25 cellular contexts compared by ENCODE assay signal in genomic region chr3:89964347-89964746, GRCh38.
DNase-seq lines count a peak whose midpoint lies in the region; ATAC-seq and TF ChIP-seq lines count a peak whose summit lies in the region.
"Had no signal": no experiment of that assay in that cellular context is flagged by ENCODE, and none has a peak within 500 bp of the region (broad histone marks: within the 10 kb centered on the region; RNA-seq: fewer than 3 reads in every experiment).

No MANE protein-coding gene starts in this region.

- no peaks in the 10 kb centered on the region for H3K36me3 ChIP-seq in ACC112 (ENCODE audit: insufficient read depth, low read length)
- H3K36me3 ChIP-seq in brain microvascular endothelial cell (replicated peaks), result no peaks in the 10 kb centered on the region
- H3K36me3 ChIP-seq: esophagus squamous epithelium, left ventricle myocardium inferior had no signal

- ATAC-seq in GM21619 (IDR thresholded peaks at IDR 0.05; ENCODE audit: unreplicated experiment) (no peak), GM19351 (IDR thresholded peaks at IDR 0.05; ENCODE audit: unreplicated experiment) (no peak)
- ATAC-seq: psoas muscle had no signal

- no peak overlapping the region for H3K4me3 ChIP-seq in ACC112 (ENCODE audit: low read depth, low read length)
- no peak overlapping the region for H3K4me3 ChIP-seq in brain microvascular endothelial cell (ENCODE audit: low read depth, low read length)
- H3K4me3 ChIP-seq in fibroblast of mammary gland (ENCODE audit: control insufficient read depth, low read depth, low read length), result no peak overlapping the region
- H3K4me3 ChIP-seq: esophagus squamous epithelium, left ventricle myocardium inferior, psoas muscle had no signal

- no peak for TF ChIP-seq CTCF in brain microvascular endothelial cell (IDR thresholded peaks at IDR 0.05; ENCODE audit: low read depth, low read length, missing control alignments)
- TF ChIP-seq CTCF in fibroblast of mammary gland (conservative IDR thresholded peaks at IDR 0.05; ENCODE audit: control insufficient read depth, insufficient read depth, low read depth, low read length), result no peak

- H3K27ac ChIP-seq in ACC112 (ENCODE audit: low read depth, low read length) (peak overlapping the region; percentile 74), brain microvascular endothelial cell (peak overlapping the region; percentile 54)
- H3K27ac ChIP-seq: C4-2B, esophagus squamous epithelium, left ventricle myocardium inferior, psoas muscle had no signal

- peaks cover 16% of the 10 kb centered on the region for H3K4me1 ChIP-seq in ACC112 (ENCODE audit: control insufficient read depth, insufficient read depth, low read length, unreplicated experiment)
- H3K4me1 ChIP-seq: esophagus squamous epithelium, left ventricle myocardium inferior, psoas muscle had no signal

- no peaks in the 10 kb centered on the region for H3K79me2 ChIP-seq in ACC112 (ENCODE audit: control insufficient read depth, insufficient read depth, low read length, unreplicated experiment)

- H2AFZ ChIP-seq in ACC112 (ENCODE audit: low read length, unreplicated experiment), result peak overlapping the region; percentile 52

- in situ Hi-C loops in brain microvascular endothelial cell (cut with HindIII; ENCODE audit: low pct_ligation_motif_present, low sequenced_read_pairs), result no loop called here

- H3K27me3 ChIP-seq in ACC112 (ENCODE audit: insufficient read depth, low read length) (no peaks in the 10 kb centered on the region), brain microvascular endothelial cell (replicated peaks) (no peaks in the 10 kb centered on the region)
- H3K27me3 ChIP-seq: esophagus squamous epithelium had no signal

- DNase-seq in brain microvascular endothelial cell, result peak; percentile 40
- DNase-seq in fibroblast of mammary gland (ENCODE audit: low read depth), result peak; percentile 50
- peak; percentile 23 for DNase-seq in myocyte (ENCODE audit: low read depth)
- no peak for DNase-seq in activated effector memory CD4-positive, alpha-beta T cell treated with Interleukin-2 at 50 U/mL for 16 hours
- DNase-seq in NCI-H226, result no peak
- DNase-seq: 8988T; activated CD4-positive, alpha-beta memory T cell treated with anti-CD3 and anti-CD28 coated beads, Interleukin-2, amount 10 ng/mL, durations not matched to agents 7 days and 5 days; activated CD4-positive, alpha-beta T cell treated with anti-CD3 and anti-CD28 coated beads for 1 hour; activated CD8-positive, alpha-beta memory T cell treated with anti-CD3 and anti-CD28 coated beads, Interleukin-2, amount 50 U/mL, for 4 hours; activated naive CD4-positive, alpha-beta T cell treated with anti-CD3 and anti-CD28 coated beads, Interleukin-2, amount 10 ng/mL, durations not matched to agents 7 days and 5 days; amniotic stem cell; COR-L47; DMS79; esophagus squamous epithelium; left ventricle myocardium inferior; naive B cell; NCI-H1436 treated with DMSO at 0.1 percent for 48 hours; psoas muscle; SIG-M5; small intestine; stimulated activated CD4-positive, alpha-beta T cell treated with anti-CD3 and anti-CD28 coated beads, Interleukin-1b, Interleukin-23, amount 100 ng/mL, for 48 hours had no signal

Comparison
In these comparisons a context has a peak if more than half of its experiments do, and no peak if none do; other contexts are left out.
1. DNase-seq: peak in brain microvascular endothelial cell (single experiment), fibroblast of mammary gland (single experiment) and myocyte (single experiment); none in activated effector memory CD4-positive, alpha-beta T cell treated with Interleukin-2 at 50 U/mL for 16 hours (single experiment) and NCI-H226 (single experiment).